ENCODE assay signal across 1 cellular context in genomic region chr3:38254872-38255271, GRCh38.
A peak's percentile ranks its signal among the peaks of the same experiment; 100 is the strongest.
TF ChIP-seq lines count a peak whose summit lies in the region.

No MANE protein-coding gene starts in this region.

TF ChIP-seq in K562, 482 proteins besides CTCF, POLR2A, EP300 and RAD21:
- TF ChIP-seq RCOR1 (IDR thresholded peaks at IDR 0.05; ENCODE audit: borderline replicate concordance in 1 of 2, low read depth in 2 of 2, low read length in 2 of 2) (no peak), CREB1 (IDR thresholded peaks at IDR 0.05) (no peak), CREB1 (CRISPR knock-in tag; IDR thresholded peaks at IDR 0.05) (0 out of 2 replicates have a peak, but pooled peaks have one; percentile 19)
